Comparison of ENCODE assay signal across 8 cellular contexts in the genomic region with DNA sequence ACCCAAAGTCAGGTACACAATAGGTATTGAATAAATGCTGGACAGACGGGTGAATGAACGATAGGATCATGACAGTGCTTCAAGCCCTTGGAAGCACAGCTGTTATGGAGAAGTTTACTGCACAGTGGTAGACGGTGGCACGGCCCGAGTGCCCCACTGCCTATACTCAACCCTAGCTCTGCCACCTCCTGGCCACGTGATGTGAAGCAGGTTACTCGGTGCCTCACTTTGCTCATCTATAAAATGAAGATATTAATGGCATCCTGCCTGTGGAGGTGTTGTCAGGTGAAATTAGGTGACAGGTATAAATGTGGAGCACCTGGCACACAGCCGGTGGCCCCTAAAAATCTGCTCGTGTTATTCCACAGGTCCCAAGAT.
DNase-seq lines count a peak whose midpoint lies in the region; ATAC-seq lines count a peak whose summit lies in the region.

No MANE protein-coding gene starts in this region.

- ATAC-seq in HG02642 (IDR thresholded peaks at IDR 0.05; ENCODE audit: poor library complexity, unreplicated experiment) = peak; percentile 29

- DNase-seq in DMS153 treated with DMSO at 0.1 percent for 48 hours (lab: John Stamatoyannopoulos, UW; ENCODE audit: unreplicated experiment) (peak; percentile 48), OCI-M1 (lab: John Stamatoyannopoulos, UW) (peak; percentile 22), iPS-NIHi11 (ENCODE audit: low spot score) (peak; percentile 57), epidermal melanocyte (ENCODE audit: insufficient read length, low spot score) (no peak), NCI-H82 (lab: John Stamatoyannopoulos, UW) (no peak)
- peak; percentile 69 for DNase-seq in activated effector memory CD4-positive, alpha-beta T cell treated with Interleukin-2 at 50 U/mL for 16 hours
- peak; percentile 54 to 57 for DNase-seq in stimulated activated CD8-positive, alpha-beta memory T cell treated with anti-CD3 and anti-CD28 coated beads, Interleukin-4, amount 100 ng/mL, for 1 hour (ENCODE audit: low read depth in 2 of 2, low spot score in 1 of 2)

Comparison
In these comparisons a context has a peak if more than half of its experiments do, and no peak if none do; other contexts are left out.
1. DNase-seq: peak in DMS153 treated with DMSO at 0.1 percent for 48 hours (single experiment), OCI-M1 (single experiment), activated effector memory CD4-positive, alpha-beta T cell treated with Interleukin-2 at 50 U/mL for 16 hours (single experiment), iPS-NIHi11 (single experiment) and stimulated activated CD8-positive, alpha-beta memory T cell treated with anti-CD3 and anti-CD28 coated beads, Interleukin-4, amount 100 ng/mL, for 1 hour (2 of 2); none in epidermal melanocyte (single experiment) and NCI-H82 (single experiment).